Comparison of ENCODE assay signal across 18 cellular contexts in genomic region chr11:126817096-126817495, GRCh38.
A peak's percentile ranks its signal among the peaks of the same experiment; 100 is the strongest.
DNase-seq lines count a peak whose midpoint lies in the region; ATAC-seq and TF ChIP-seq lines count a peak whose summit lies in the region.
"Had no signal": no experiment of that assay in that cellular context is flagged by ENCODE, and none has a peak within 500 bp of the region (broad histone marks: within the 10 kb centered on the region; RNA-seq: fewer than 3 reads in every experiment).

No MANE protein-coding gene starts in this region.

- no peaks in the 10 kb centered on the region for H3K36me3 ChIP-seq in mesodermal cell (ENCODE audit: control insufficient read depth, insufficient read depth, low read length)
- H3K36me3 ChIP-seq: breast epithelium, transverse colon had no signal

- H3K36me3 Mint-ChIP-seq in Calu3 (ENCODE audit: insufficient read depth, unreplicated experiment) = peaks cover 8% of the 10 kb centered on the region
- H3K36me3 Mint-ChIP-seq: natural killer cell had no signal

- peaks cover 23% of the 10 kb centered on the region for H3K4me1 Mint-ChIP-seq in Calu3 (ENCODE audit: low read depth, unreplicated experiment)
- H3K4me1 Mint-ChIP-seq: natural killer cell had no signal

- no peak overlapping the region for H3K4me3 ChIP-seq in mesodermal cell (ENCODE audit: extremely low read depth, insufficient read depth, low read length, poor library complexity, severe bottlenecking)
- H3K4me3 ChIP-seq: breast epithelium, transverse colon had no signal

- H3K9me3 ChIP-seq in mesodermal cell (ENCODE audit: control insufficient read depth, low read length) = no peaks in the 10 kb centered on the region
- H3K9me3 ChIP-seq: breast epithelium, transverse colon had no signal

- H3K4me3 Mint-ChIP-seq in Calu3 (ENCODE audit: low read depth, unreplicated experiment) = peak overlapping the region; percentile 52
- H3K4me3 Mint-ChIP-seq: natural killer cell; T-helper 2 cell treated with Interferon-gamma antibody and Interleukin-4, amounts not matched to agents 5 μg/mL and 100 μg/mL, for 36 hours had no signal

- DNase-seq in Calu3 (no peak), HT1080 (ENCODE audit: low read depth) (peak; percentile 85), UCSD-AML1 (lab: John Stamatoyannopoulos, UW; ENCODE audit: unreplicated experiment) (peak; percentile 31), NCI-H345 (lab: John Stamatoyannopoulos, UW) (no peak), NCI-H345 treated with DMSO at 0.1 percent for 48 hours (lab: John Stamatoyannopoulos, UW; ENCODE audit: unreplicated experiment) (no peak)
- DNase-seq in activated CD4-positive, alpha-beta T cell treated with anti-CD3 and anti-CD28 coated beads, Interleukin-2, amount 50 U/mL, for 1 hour = no peak
- DNase-seq: activated effector memory CD4-positive, alpha-beta T cell treated with anti-CD3 and anti-CD28 coated beads, Interleukin-2, amount 50 U/mL, for 16 hours; AML-193; cortex of kidney; left cardiac atrium; natural killer cell; stimulated activated CD4-positive, alpha-beta T cell treated with anti-CD3 and anti-CD28 coated beads, Interleukin-1b, Interleukin-23, amount 100 ng/mL, for 48 hours; stimulated activated naive CD4-positive, alpha-beta T cell treated with Interleukin-2 at 50 U/mL for 16 hours; transverse colon had no signal

- no peaks in the 10 kb centered on the region for H3K27me3 Mint-ChIP-seq in Calu3 (ENCODE audit: unreplicated experiment)

- no TSS peak for BruUV-seq in Calu3 (replicated peaks; lab: Mats Ljungman, UMichigan)

- no peak for TF ChIP-seq CTCF in Calu3 (IDR thresholded peaks at IDR 0.05; ENCODE audit: unreplicated experiment)

- intact Hi-C loops in Calu3 (cut with micrococcal nuclease; ENCODE audit: unreplicated experiment) = loop anchor here (2.0 kb wide), 1 partner anchor 146 kb away; no protein-coding TSS in a partner anchor

- peak overlapping the region; percentile 86 for H3K27ac ChIP-seq in mesodermal cell (ENCODE audit: low read depth, low read length, severe bottlenecking)
- H3K27ac ChIP-seq: breast epithelium, transverse colon had no signal

- H3K27ac Mint-ChIP-seq in Calu3 (ENCODE audit: unreplicated experiment) = peak overlapping the region; percentile 94
- H3K27ac Mint-ChIP-seq: natural killer cell; T-helper 2 cell treated with Interferon-gamma antibody and Interleukin-4, amounts not matched to agents 5 μg/mL and 100 μg/mL, for 36 hours had no signal

- no peak for ATAC-seq in GM19455 (IDR thresholded peaks at IDR 0.05; ENCODE audit: unreplicated experiment)
- ATAC-seq: natural killer cell had no signal

- CTCF ChIA-PET in Calu3 (lab: Charles Lee) = interaction anchor here (0.5 kb wide), 1 partner anchor 211 kb away, joined by 5 read pairs; no protein-coding TSS in a partner anchor

- WGBS in mesodermal cell (ENCODE audit: insufficient coverage in 2 of 2), 2 experiments = 83% methylated on average over 1 of the region's 1 CpG; no CpG with 5 or more reads in 1 of the 2 experiments

- peaks cover 3% of the 10 kb centered on the region for H3K9me3 Mint-ChIP-seq in Calu3 (ENCODE audit: low read depth, unreplicated experiment)
- H3K9me3 Mint-ChIP-seq: natural killer cell; T-helper 2 cell treated with Interferon-gamma antibody and Interleukin-4, amounts not matched to agents 5 μg/mL and 100 μg/mL, for 36 hours had no signal

- H3K4me1 ChIP-seq in mesodermal cell (ENCODE audit: control insufficient read depth, insufficient read depth, low read length, poor library complexity, severe bottlenecking) = peaks cover 22% of the 10 kb centered on the region
- H3K4me1 ChIP-seq: breast epithelium, transverse colon had no signal

Comparison
In these comparisons a context has a peak if more than half of its experiments do, and no peak if none do; other contexts are left out.
1. DNase-seq: peak in HT1080 (single experiment) and UCSD-AML1 (single experiment); none in Calu3 (single experiment), NCI-H345 (single experiment), activated CD4-positive, alpha-beta T cell treated with anti-CD3 and anti-CD28 coated beads, Interleukin-2, amount 50 U/mL, for 1 hour (single experiment) and NCI-H345 treated with DMSO at 0.1 percent for 48 hours (single experiment).